ENCODE assay signal across 8 cellular contexts in the genomic region with DNA sequence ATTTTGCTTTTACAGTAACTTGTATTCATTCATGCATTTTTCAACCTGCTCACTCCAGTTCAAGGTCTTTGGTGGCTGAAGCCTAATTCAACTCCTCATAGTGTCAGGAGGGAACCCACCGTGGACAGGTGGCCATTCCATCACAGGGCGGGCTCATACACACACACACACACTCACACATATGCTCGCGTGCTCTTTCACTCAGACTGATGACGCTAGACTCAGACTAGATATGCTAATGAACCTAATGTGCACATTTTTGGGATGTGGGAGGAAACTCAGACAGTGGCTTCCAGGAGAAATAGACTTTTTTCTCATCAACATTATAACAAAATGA. TPM values are rescaled to one million over a fixed set of nuclear protein-coding genes. Genes with fewer than 3 reads are reported as not detected.
DNase-seq lines count a peak whose midpoint lies in the region; ATAC-seq and TF ChIP-seq lines count a peak whose summit lies in the region.

No MANE protein-coding gene starts in this region.

- peak overlapping the region; percentile 76 to 88 (median 82); a peak in 19 of 22 replicates for H3K9ac ChIP-seq in BLaER1 treated with 17β-estradiol and CSF1 and Interleukin-3, amounts not matched to agents 10 nM and 100 nM
- peak overlapping the region; percentile 72 for H3K9ac ChIP-seq in mesendoderm (ENCODE audit: low read length)

- H3K4me1 ChIP-seq in BLaER1 treated with 17β-estradiol and CSF1 and Interleukin-3, amounts not matched to agents 10 nM and 100 nM: peaks cover 7 to 37% (median 26%) of the 10 kb centered on the region in 10 experiments
- H3K4me1 ChIP-seq in mesendoderm (ENCODE audit: control insufficient read depth, low read depth, low read length) (peaks cover 5% of the 10 kb centered on the region), upper lobe of right lung (peaks cover 8% of the 10 kb centered on the region)

- no CpG with 5 or more reads among the region's 5 CpGs for WGBS in mesendoderm (ENCODE audit: extremely low coverage, insufficient coverage, low lambda C conversion rate)

- H3K9me3 ChIP-seq in BLaER1 treated with 17β-estradiol and CSF1 and Interleukin-3, amounts not matched to agents 10 nM and 100 nM (replicated peaks in 1 of 11): peaks cover 4 to 30% (median 21%) of the 10 kb centered on the region in 11 experiments; a peak in 18 of 22 replicates
- no peaks in the 10 kb centered on the region for H3K9me3 ChIP-seq in upper lobe of right lung

- H3K56ac ChIP-seq in mesendoderm (ENCODE audit: low read length): peak overlapping the region; percentile 88

- no peaks in the 10 kb centered on the region for H3K36me3 ChIP-seq in BLaER1 treated with 17β-estradiol and CSF1 and Interleukin-3, amounts not matched to agents 10 nM and 100 nM
- H3K36me3 ChIP-seq in mesendoderm (ENCODE audit: control insufficient read depth, insufficient read depth, low read length) (no peaks in the 10 kb centered on the region), upper lobe of right lung (no peaks in the 10 kb centered on the region)

- H3K79me2 ChIP-seq in mesendoderm (ENCODE audit: control insufficient read depth, insufficient read depth, low read length): no peaks in the 10 kb centered on the region

- ATAC-seq in GM19395 (IDR thresholded peaks at IDR 0.05; ENCODE audit: unreplicated experiment): peak; percentile 16
- ATAC-seq in upper lobe of right lung: peak; percentile 53
- no peak for ATAC-seq in HG03095 (IDR thresholded peaks at IDR 0.05; ENCODE audit: unreplicated experiment)

- no peak overlapping the region for H4K8ac ChIP-seq in mesendoderm (ENCODE audit: low read depth, low read length)

- no peaks in the 10 kb centered on the region for H4K20me1 ChIP-seq in BLaER1 treated with 17β-estradiol and CSF1 and Interleukin-3, amounts not matched to agents 10 nM and 100 nM

- DNase-seq in NCI-H82 treated with DMSO at 0.1 percent for 48 hours (lab: John Stamatoyannopoulos, UW; ENCODE audit: unreplicated experiment) (peak; percentile 39), cerebellar cortex (ENCODE audit: low spot score) (peak; percentile 53), mesendoderm (no peak), upper lobe of right lung (no peak), medulla oblongata (ENCODE audit: extremely low spot score) (no peak)

- H3K27me3 ChIP-seq in BLaER1 treated with 17β-estradiol and CSF1 and Interleukin-3, amounts not matched to agents 10 nM and 100 nM: no peaks in the 10 kb centered on the region
- no peaks in the 10 kb centered on the region for H3K27me3 ChIP-seq in mesendoderm (ENCODE audit: insufficient read depth, low read length, poor library complexity)
- H3K27me3 ChIP-seq in upper lobe of right lung: no peaks in the 10 kb centered on the region

- no peak overlapping the region for H2BK15ac ChIP-seq in mesendoderm (replicated peaks; ENCODE audit: low read depth)

- H2BK5ac ChIP-seq in mesendoderm (ENCODE audit: low read length): no peak overlapping the region

- H3K4ac ChIP-seq in mesendoderm (ENCODE audit: low read depth, low read length): no peak overlapping the region

- intact Hi-C loops in upper lobe of right lung (cut with DNase I): no loop called here

- H2AK5ac ChIP-seq in mesendoderm (ENCODE audit: low read length): no peak overlapping the region

- no peaks in the 10 kb centered on the region for H3K79me1 ChIP-seq in mesendoderm (ENCODE audit: low read length)

- H2BK120ac ChIP-seq in mesendoderm (ENCODE audit: low read depth, low read length): no peak overlapping the region

- H4K5ac ChIP-seq in mesendoderm (ENCODE audit: low read length): no peak overlapping the region

- peak overlapping the region; percentile 64 to 82 (median 74) for H3K4me2 ChIP-seq in BLaER1 treated with 17β-estradiol and CSF1 and Interleukin-3, amounts not matched to agents 10 nM and 100 nM
- peak overlapping the region; percentile 70 for H3K4me2 ChIP-seq in mesendoderm (ENCODE audit: low read length)

- H3K23ac ChIP-seq in mesendoderm (ENCODE audit: low read length): peak overlapping the region; percentile 66

- peak overlapping the region; percentile 66 to 86 (median 76) for H3K4me3 ChIP-seq in BLaER1 treated with 17β-estradiol and CSF1 and Interleukin-3, amounts not matched to agents 10 nM and 100 nM
- H3K4me3 ChIP-seq in mesendoderm (ENCODE audit: low read length) (no peak overlapping the region), upper lobe of right lung (peak overlapping the region; percentile 74)

- TF ChIP-seq CTCF in upper lobe of right lung (IDR thresholded peaks at IDR 0.05): no peak

- peak overlapping the region; percentile 57 to 90 (median 82); a peak in 20 of 22 replicates for H3K27ac ChIP-seq in BLaER1 treated with 17β-estradiol and CSF1 and Interleukin-3, amounts not matched to agents 10 nM and 100 nM
- H3K27ac ChIP-seq in mesendoderm (ENCODE audit: low read depth, low read length) (no peak overlapping the region), upper lobe of right lung (peak overlapping the region; percentile 89)

- H3K18ac ChIP-seq in mesendoderm (ENCODE audit: low read length): no peak overlapping the region

RNA-seq across cellular contexts. Expression of a gene that starts 56.7 kb away (rescaled TPM):
- 43.4 TPM for polyA plus RNA-seq in mesendoderm (2013, experiment 1 of 2)
- 43.6 TPM for polyA plus RNA-seq in mesendoderm (2013, experiment 2 of 2)
- 49.9 TPM for total RNA-seq in upper lobe of right lung

Comparison
In these comparisons a context has a peak if more than half of its experiments do, and no peak if none do; other contexts are left out.
1. DNase-seq: peak in NCI-H82 treated with DMSO at 0.1 percent for 48 hours (single experiment) and cerebellar cortex (single experiment); none in mesendoderm (single experiment), upper lobe of right lung (single experiment) and medulla oblongata (single experiment).